ENCODE assay signal across 22 cellular contexts in the genomic region with DNA sequence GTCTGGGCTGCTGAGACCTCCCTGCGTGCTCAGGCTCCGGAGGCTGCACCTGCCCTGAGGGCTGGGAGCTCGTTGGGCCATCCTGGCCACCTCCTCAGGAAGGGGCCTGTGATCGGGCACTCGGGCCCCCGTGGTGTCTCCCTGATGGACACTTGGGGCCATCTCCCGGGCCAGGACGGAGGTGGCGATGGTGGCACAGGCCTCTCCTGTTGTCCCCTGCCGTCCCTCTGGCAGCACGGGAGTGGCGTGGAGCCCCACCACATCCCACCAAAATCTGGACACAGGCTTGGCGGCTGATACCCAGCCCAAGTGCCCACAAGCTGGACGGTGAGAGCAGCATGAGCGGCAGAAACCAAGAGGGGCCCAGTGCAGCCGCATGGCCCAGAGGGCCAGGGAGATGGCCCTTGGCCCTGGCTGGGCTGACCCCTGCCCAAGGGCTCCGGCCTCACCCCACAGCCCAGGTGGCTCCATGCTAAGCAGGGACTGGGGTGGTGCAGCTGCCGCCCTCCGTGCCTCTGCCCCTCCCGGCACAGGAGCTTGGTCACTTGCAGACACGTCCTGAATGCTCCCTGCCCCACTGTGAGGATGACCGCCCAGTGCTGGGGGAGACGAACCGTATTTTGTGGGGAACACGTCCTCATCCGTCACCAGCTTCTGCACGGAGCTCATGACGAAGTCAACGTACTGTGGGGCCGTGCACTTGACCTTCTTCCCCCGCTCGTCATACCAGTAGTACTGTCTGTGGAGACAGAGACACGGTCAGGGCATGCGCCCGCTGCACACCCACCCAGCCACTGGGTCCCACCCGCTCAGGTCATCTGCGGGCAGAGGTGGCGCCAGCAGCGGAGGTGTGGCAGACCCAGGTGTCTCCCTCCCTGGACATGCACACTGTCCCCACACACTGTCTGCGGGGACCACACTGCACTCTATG. TPM values are rescaled to one million over a fixed set of nuclear protein-coding genes. Genes with fewer than 3 reads are reported as not detected.
A peak's percentile ranks its signal among the peaks of the same experiment; 100 is the strongest.
DNase-seq lines count a peak whose midpoint lies in the region; ATAC-seq and TF ChIP-seq lines count a peak whose summit lies in the region.
"Had no signal": no experiment of that assay in that cellular context is flagged by ENCODE, and none has a peak within 500 bp of the region (broad histone marks: within the 10 kb centered on the region; RNA-seq: fewer than 3 reads in every experiment).

No MANE protein-coding gene starts in this region.

- H3K27me3 ChIP-seq in BLaER1 (no peaks in the 10 kb centered on the region), right lobe of liver (no peaks in the 10 kb centered on the region), rectal smooth muscle tissue (ENCODE audit: control insufficient read depth, insufficient read depth, low read length) (no peaks in the 10 kb centered on the region)
- H3K27me3 ChIP-seq: SJSA1 had no signal

- no peak for TF ChIP-seq CTCF in right lobe of liver (IDR thresholded peaks at IDR 0.05)

- no peak overlapping the region for H3K4me3 ChIP-seq in BLaER1
- no peak overlapping the region for H3K4me3 ChIP-seq in right lobe of liver
- no peak overlapping the region for H3K4me3 ChIP-seq in rectal smooth muscle tissue (ENCODE audit: low read length)
- H3K4me3 ChIP-seq: GM23338, SJSA1 had no signal

- H3K9ac ChIP-seq in BLaER1: peak overlapping the region; percentile 24; the same call in 1 of the 2 replicates
- no peak overlapping the region for H3K9ac ChIP-seq in rectal smooth muscle tissue (ENCODE audit: low read length)
- H3K9ac ChIP-seq: KMS-11 had no signal

- no peaks in the 10 kb centered on the region for H3K9me3 ChIP-seq in BLaER1
- H3K9me3 ChIP-seq in right lobe of liver: no peaks in the 10 kb centered on the region
- H3K9me3 ChIP-seq: SJSA1 had no signal

- DNase-seq in left cardiac atrium (peak; percentile 15), right lobe of liver (peak in 2 of 3 donors; percentile 14 to 52), HPDE6-E6E7 (ENCODE audit: extremely low spot score) (no peak)
- DNase-seq: AML-193, Calu3, DMS153, HCEC 1CT, IMR-90, NCI-H1092 treated with DMSO at 0.1 percent for 48 hours, NCI-H1436 treated with DMSO at 0.1 percent for 48 hours, NCI-H1930, NCI-H2227 treated with DMSO at 0.1 percent for 48 hours, NCI-H510A, NCI-H748 treated with DMSO at 0.1 percent for 48 hours had no signal

- intact Hi-C loops in left cardiac atrium (cut with DNase I) (no loop called here), right lobe of liver (cut with DNase I) (no loop called here)

- peaks cover 60% of the 10 kb centered on the region for H3K36me3 ChIP-seq in BLaER1
- H3K36me3 ChIP-seq in right lobe of liver: peaks cover 0 to 14% (median 4%) of the 10 kb centered on the region in 4 donors
- H3K36me3 ChIP-seq in rectal smooth muscle tissue (ENCODE audit: control insufficient read depth, insufficient read depth, low read length): peaks cover 43% of the 10 kb centered on the region
- H3K36me3 ChIP-seq: SJSA1 had no signal

- no peak for TF ChIP-seq POLR2A in right lobe of liver (IDR thresholded peaks at IDR 0.05)

- H4K20me1 ChIP-seq in BLaER1: peaks cover 47% of the 10 kb centered on the region

- peak overlapping the region; percentile 70 for H3K4me2 ChIP-seq in BLaER1
- H3K4me2 ChIP-seq: GM23338, KMS-11 had no signal

- no peak for ATAC-seq in left cardiac atrium
- ATAC-seq in right lobe of liver: no peak
- ATAC-seq in GM21723 (IDR thresholded peaks at IDR 0.05; ENCODE audit: unreplicated experiment): no peak
- ATAC-seq in HG03095 (IDR thresholded peaks at IDR 0.05; ENCODE audit: unreplicated experiment): no peak
- ATAC-seq: GM23338 had no signal

- H3K4me1 ChIP-seq in BLaER1: peaks cover 49% of the 10 kb centered on the region
- H3K4me1 ChIP-seq in right lobe of liver: no peaks in the 10 kb centered on the region
- no peaks in the 10 kb centered on the region for H3K4me1 ChIP-seq in rectal smooth muscle tissue (ENCODE audit: control insufficient read depth, insufficient read depth, low read length)
- H3K4me1 ChIP-seq: SJSA1 had no signal

- WGBS in right lobe of liver (ENCODE audit: insufficient coverage, low coverage, low lambda C conversion rate, missing lambda C conversion rate): 81% methylated on average over 4 of the region's 40 CpGs

- H3K27ac ChIP-seq in BLaER1 (no peak overlapping the region), right lobe of liver (no peak overlapping the region), rectal smooth muscle tissue (ENCODE audit: low read depth, low read length) (peak overlapping the region; percentile 24)
- H3K27ac ChIP-seq: C4-2B, KMS-11, SJSA1 had no signal

RNA-seq across cellular contexts. Expression of gene MOB2, which starts 15.6 kb away (rescaled TPM):
- 10 to 100 TPM; 36.6 to 44.0 TPM for total RNA-seq in left cardiac atrium
- 10 to 100 TPM in 5 of 6 experiments, 1 to 10 TPM in 1; 8.5 to 17.0 (median 14.1) TPM for total RNA-seq in right lobe of liver
